20 cellular contexts compared by ENCODE assay signal in genomic region chr9:93025736-93026135, GRCh38. TPM values are rescaled to one million over a fixed set of nuclear protein-coding genes. Genes with fewer than 3 reads are reported as not detected.
DNase-seq lines count a peak whose midpoint lies in the region; ATAC-seq and TF ChIP-seq lines count a peak whose summit lies in the region.
"Had no signal": no experiment of that assay in that cellular context is flagged by ENCODE, and none has a peak within 500 bp of the region (broad histone marks: within the 10 kb centered on the region; RNA-seq: fewer than 3 reads in every experiment).

No MANE protein-coding gene starts in this region.

- TF ChIP-seq POLR2A in prostate gland (IDR thresholded peaks at IDR 0.05) = no peak

- no peak for DNase-seq in activated CD8-positive, alpha-beta memory T cell treated with anti-CD3 and anti-CD28 coated beads, Interleukin-2, amount 10 ng/mL, durations not matched to agents 7 days and 5 days
- no peak for DNase-seq in activated CD8-positive, alpha-beta memory T cell treated with anti-CD3 and anti-CD28 coated beads, Interleukin-2, amount 50 U/mL, for 4 hours
- DNase-seq in HL-60 (ENCODE audit: low read depth in 1 of 2, low spot score in 1 of 2) (no peak), NCI-H2196 (lab: John Stamatoyannopoulos, UW; ENCODE audit: unreplicated experiment) (no peak), G401 (ENCODE audit: low spot score) (no peak), prostate gland (ENCODE audit: low spot score) (no peak)
- no peak for DNase-seq in activated T-helper 2 cell treated with anti-CD3 and anti-CD28 coated beads, Interferon-gamma antibody, Interleukin-2, Interleukin-4, amounts not matched to agents 10 μg/mL and 5 μg/mL and 100 μg/mL, durations not matched to agents 14 hours and 24 hours and 36 hours (ENCODE audit: low spot score)
- DNase-seq: effector CD8-positive, alpha-beta T cell; HFFc6; islet precursor cell; mesenchymal stem cell; MG63; NCI-H187; NCI-H446; stimulated activated naive B cell treated with anti-CD40 and anti-IgM and Interleukin-4, amounts not matched to agents 10 μg/mL and 1 μg/mL and 100 μg/mL, for 72 hours; SW 1271 had no signal

- H3K27me3 ChIP-seq in HL-60 (ENCODE audit: insufficient read depth, poor library complexity, severe bottlenecking) = no peaks in the 10 kb centered on the region
- no peaks in the 10 kb centered on the region for H3K27me3 ChIP-seq in neutrophil
- no peaks in the 10 kb centered on the region for H3K27me3 ChIP-seq in prostate gland (replicated peaks; ENCODE audit: insufficient read depth)
- H3K27me3 ChIP-seq: heart left ventricle, MG63 had no signal

- H3K4me3 ChIP-seq in HL-60 (replicated peaks; ENCODE audit: insufficient read depth, low read length) (no peak overlapping the region), neutrophil (ENCODE audit: low read depth in 1 of 2, low read length in 1 of 2) (no peak overlapping the region), prostate gland (no peak overlapping the region)
- H3K4me3 ChIP-seq: heart left ventricle, MG63 had no signal

- H3K36me3 ChIP-seq in neutrophil = peaks cover 92% of the 10 kb centered on the region
- H3K36me3 ChIP-seq in prostate gland = no peaks in the 10 kb centered on the region
- H3K36me3 ChIP-seq: MG63 had no signal

- peak overlapping the region; percentile 91 for H3K27ac Mint-ChIP-seq in activated CD8-positive, alpha-beta memory T cell treated with anti-CD3 and anti-CD28 coated beads, Interleukin-2, amount 10 ng/mL, durations not matched to agents 7 days and 5 days
- H3K27ac Mint-ChIP-seq in activated T-helper 2 cell treated with anti-CD3 and anti-CD28 coated beads, Interferon-gamma antibody, Interleukin-2, Interleukin-4, amounts not matched to agents 10 μg/mL and 5 μg/mL and 100 μg/mL, durations not matched to agents 14 hours and 24 hours and 36 hours = peak overlapping the region; percentile 71
- H3K27ac Mint-ChIP-seq: HFFc6, type B pancreatic cell had no signal

- H3K9me3 Mint-ChIP-seq in activated CD8-positive, alpha-beta memory T cell treated with anti-CD3 and anti-CD28 coated beads, Interleukin-2, amount 10 ng/mL, durations not matched to agents 7 days and 5 days (ENCODE audit: low read depth) = no peaks in the 10 kb centered on the region
- H3K9me3 Mint-ChIP-seq in activated T-helper 2 cell treated with anti-CD3 and anti-CD28 coated beads, Interferon-gamma antibody, Interleukin-2, Interleukin-4, amounts not matched to agents 10 μg/mL and 5 μg/mL and 100 μg/mL, durations not matched to agents 14 hours and 24 hours and 36 hours = no peaks in the 10 kb centered on the region
- H3K9me3 Mint-ChIP-seq: HFFc6; stimulated activated naive B cell treated with anti-CD40 and anti-IgM and Interleukin-4, amounts not matched to agents 10 μg/mL and 1 μg/mL and 100 μg/mL, for 72 hours; type B pancreatic cell had no signal

- no peak for TF ChIP-seq CTCF in HL-60 (IDR thresholded peaks at IDR 0.05; ENCODE audit: insufficient read depth, low read length)
- TF ChIP-seq CTCF in neutrophil (IDR thresholded peaks at IDR 0.05) = no peak
- TF ChIP-seq CTCF in prostate gland (IDR thresholded peaks at IDR 0.05) = no peak

- intact Hi-C loops in activated T-helper 2 cell treated with anti-CD3 and anti-CD28 coated beads, Interferon-gamma antibody, Interleukin-2, Interleukin-4, amounts not matched to agents 10 μg/mL and 5 μg/mL and 100 μg/mL, durations not matched to agents 14 hours and 24 hours and 36 hours (cut with micrococcal nuclease) = no loop called here
- intact Hi-C loops in prostate gland (cut with DNase I) = no loop called here

- in situ Hi-C loops in G401 (cut with HindIII; ENCODE audit: low sequenced_read_pairs) = no loop called here

- H3K9me3 ChIP-seq in neutrophil (peaks cover 4% of the 10 kb centered on the region), prostate gland (no peaks in the 10 kb centered on the region)
- H3K9me3 ChIP-seq: heart left ventricle, MG63 had no signal

- H3K4me1 ChIP-seq in neutrophil (ENCODE audit: control insufficient read depth in 1 of 2, insufficient read depth in 1 of 2, low read depth in 1 of 2, low read length in 1 of 2) (peaks cover 70 to 72% of the 10 kb centered on the region in 2 experiments), prostate gland (replicated peaks) (no peaks in the 10 kb centered on the region)

- peak overlapping the region; percentile 80 for H3K27ac ChIP-seq in HL-60 (replicated peaks)
- peak overlapping the region; percentile 95 for H3K27ac ChIP-seq in neutrophil
- no peak overlapping the region for H3K27ac ChIP-seq in prostate gland

- H3K4me3 Mint-ChIP-seq in activated CD8-positive, alpha-beta memory T cell treated with anti-CD3 and anti-CD28 coated beads, Interleukin-2, amount 10 ng/mL, durations not matched to agents 7 days and 5 days = no peak overlapping the region
- H3K4me3 Mint-ChIP-seq in activated T-helper 2 cell treated with anti-CD3 and anti-CD28 coated beads, Interferon-gamma antibody, Interleukin-2, Interleukin-4, amounts not matched to agents 10 μg/mL and 5 μg/mL and 100 μg/mL, durations not matched to agents 14 hours and 24 hours and 36 hours (ENCODE audit: low read depth) = no peak overlapping the region
- H3K4me3 Mint-ChIP-seq: HFFc6; stimulated activated naive B cell treated with anti-CD40 and anti-IgM and Interleukin-4, amounts not matched to agents 10 μg/mL and 1 μg/mL and 100 μg/mL, for 72 hours; type B pancreatic cell had no signal

- peaks cover 60% of the 10 kb centered on the region for H3K4me1 Mint-ChIP-seq in activated CD8-positive, alpha-beta memory T cell treated with anti-CD3 and anti-CD28 coated beads, Interleukin-2, amount 10 ng/mL, durations not matched to agents 7 days and 5 days
- peaks cover 34% of the 10 kb centered on the region for H3K4me1 Mint-ChIP-seq in activated T-helper 2 cell treated with anti-CD3 and anti-CD28 coated beads, Interferon-gamma antibody, Interleukin-2, Interleukin-4, amounts not matched to agents 10 μg/mL and 5 μg/mL and 100 μg/mL, durations not matched to agents 14 hours and 24 hours and 36 hours (ENCODE audit: low read depth)

- 96% methylated on average over 3 of the region's 8 CpGs for WGBS in prostate gland

- no peaks in the 10 kb centered on the region for H3K27me3 Mint-ChIP-seq in activated CD8-positive, alpha-beta memory T cell treated with anti-CD3 and anti-CD28 coated beads, Interleukin-2, amount 10 ng/mL, durations not matched to agents 7 days and 5 days
- no peaks in the 10 kb centered on the region for H3K27me3 Mint-ChIP-seq in activated T-helper 2 cell treated with anti-CD3 and anti-CD28 coated beads, Interferon-gamma antibody, Interleukin-2, Interleukin-4, amounts not matched to agents 10 μg/mL and 5 μg/mL and 100 μg/mL, durations not matched to agents 14 hours and 24 hours and 36 hours (ENCODE audit: low read depth)
- H3K27me3 Mint-ChIP-seq: stimulated activated naive B cell treated with anti-CD40 and anti-IgM and Interleukin-4, amounts not matched to agents 10 μg/mL and 1 μg/mL and 100 μg/mL, for 72 hours had no signal

- peaks cover 43% of the 10 kb centered on the region for H3K36me3 Mint-ChIP-seq in activated CD8-positive, alpha-beta memory T cell treated with anti-CD3 and anti-CD28 coated beads, Interleukin-2, amount 10 ng/mL, durations not matched to agents 7 days and 5 days
- peaks cover 69% of the 10 kb centered on the region for H3K36me3 Mint-ChIP-seq in activated T-helper 2 cell treated with anti-CD3 and anti-CD28 coated beads, Interferon-gamma antibody, Interleukin-2, Interleukin-4, amounts not matched to agents 10 μg/mL and 5 μg/mL and 100 μg/mL, durations not matched to agents 14 hours and 24 hours and 36 hours (ENCODE audit: low read depth)
- H3K36me3 Mint-ChIP-seq: type B pancreatic cell had no signal

- no peak for ATAC-seq in activated CD8-positive, alpha-beta memory T cell treated with anti-CD3 and anti-CD28 coated beads, Interleukin-2, amount 10 ng/mL, durations not matched to agents 7 days and 5 days
- ATAC-seq: heart left ventricle; stimulated activated naive B cell treated with anti-CD40 and anti-IgM and Interleukin-4, amounts not matched to agents 10 μg/mL and 1 μg/mL and 100 μg/mL, for 72 hours had no signal

- CTCF ChIA-PET in activated CD8-positive, alpha-beta memory T cell treated with anti-CD3 and anti-CD28 coated beads, Interleukin-2, amount 10 ng/mL, durations not matched to agents 7 days and 5 days (lab: Charles Lee) = interaction anchor here (0.9 to 3.6 kb wide), 12 partner anchors 19 to 131 kb away, joined by 3 to 21 read pairs (median 4); no protein-coding TSS in a partner anchor

RNA-seq across cellular contexts. Expression of gene SUSD3, which starts 32.8 kb away (rescaled TPM):
- 10 to 100 TPM; 40.1 to 67.3 TPM for total RNA-seq in activated CD8-positive, alpha-beta memory T cell treated with anti-CD3 and anti-CD28 coated beads, Interleukin-2, amount 10 ng/mL, durations not matched to agents 7 days and 5 days
- 29.7 and 36.4 TPM in 2 replicates for total RNA-seq in activated T-helper 2 cell treated with anti-CD3 and anti-CD28 coated beads, Interferon-gamma antibody, Interleukin-2, Interleukin-4, amounts not matched to agents 10 μg/mL and 5 μg/mL and 100 μg/mL, durations not matched to agents 14 hours and 24 hours and 36 hours
- total RNA-seq in G401 (2014; rRNA removed; shearing (Covaris generic)) = not detected in 2 replicates
- total RNA-seq in prostate gland = 100 to 1,000 TPM in 1 of 2 donors, 1 to 10 TPM in 1; 2.2 to 471 TPM
- total RNA-seq: A673 had no signal

Comparison
In these comparisons a context has a peak if more than half of its experiments do, and no peak if none do; other contexts are left out.
1. H3K27ac ChIP-seq: peak in HL-60 (single experiment) and neutrophil (single experiment); none in prostate gland (0 of 2).